In genomic region chr2:64471616-64472015, GRCh38 we compare ENCODE assay signal across 35 cellular contexts.
"Had no signal": no experiment of that assay in that cellular context is flagged by ENCODE, and none has a peak within 500 bp of the region (broad histone marks: within the 10 kb centered on the region; RNA-seq: fewer than 3 reads in every experiment).

No MANE protein-coding gene starts in this region.

- H3K4me3 ChIP-seq: adrenal gland, body of pancreas, cardiac muscle cell, colonic mucosa, esophagus squamous epithelium, gastroesophageal sphincter had no signal

- H3K9me3 ChIP-seq: adrenal gland, body of pancreas, colonic mucosa, esophagus squamous epithelium, gastroesophageal sphincter had no signal

- ATAC-seq: activated CD4-positive, CD25-positive, alpha-beta regulatory T cell treated with anti-CD3 and anti-CD28 coated beads, Interleukin-2, amount 50 U/mL, for 24 hours; activated CD8-positive, alpha-beta memory T cell treated with anti-CD3 and anti-CD28 coated beads, Interleukin-2, amount 10 ng/mL, durations not matched to agents 7 days and 5 days; activated CD8-positive, alpha-beta T cell treated with anti-CD3 and anti-CD28 coated beads for 36 hours; activated naive CD8-positive, alpha-beta T cell treated with anti-CD3 and anti-CD28 coated beads, Interleukin-2, amount 50 U/mL, for 24 hours; body of pancreas; gastroesophageal sphincter had no signal

- H3K36me3 Mint-ChIP-seq: activated CD8-positive, alpha-beta memory T cell treated with anti-CD3 and anti-CD28 coated beads, Interleukin-2, amount 10 ng/mL, durations not matched to agents 7 days and 5 days; activated naive CD4-positive, alpha-beta T cell treated with anti-CD3 and anti-CD28 coated beads, Interleukin-2, amount 50 U/mL, for 24 hours; activated naive CD8-positive, alpha-beta T cell treated with anti-CD3 and anti-CD28 coated beads for 36 hours had no signal

- H3K4me1 ChIP-seq: adrenal gland, body of pancreas, colonic mucosa, esophagus squamous epithelium, gastroesophageal sphincter had no signal

- H3K36me3 ChIP-seq: adrenal gland, cardiac muscle cell, colonic mucosa, esophagus squamous epithelium, gastroesophageal sphincter had no signal

- H3K27ac Mint-ChIP-seq: activated B cell treated with CpG ODN at 0.5 μM for 24 hours; activated CD8-positive, alpha-beta memory T cell treated with anti-CD3 and anti-CD28 coated beads, Interleukin-2, amount 10 ng/mL, durations not matched to agents 7 days and 5 days; activated CD8-positive, alpha-beta T cell treated with anti-CD3 and anti-CD28 coated beads for 36 hours; activated naive CD4-positive, alpha-beta T cell treated with anti-CD3 and anti-CD28 coated beads for 36 hours; activated naive CD4-positive, alpha-beta T cell treated with anti-CD3 and anti-CD28 coated beads, Interleukin-2, amount 50 U/mL, for 24 hours; activated naive CD8-positive, alpha-beta T cell treated with anti-CD3 and anti-CD28 coated beads for 36 hours; activated naive CD8-positive, alpha-beta T cell treated with anti-CD3 and anti-CD28 coated beads, Interleukin-2, amount 50 U/mL, for 24 hours; activated T-helper 1 cell treated with anti-CD3 and anti-CD28 coated beads, Interleukin-12 subunit alpha, Interleukin-12 subunit beta, Interleukin-2, Interleukin-4 antibody, amounts not matched to agents 30 ng/mL and 10 ng/mL and 1 ng/mL, durations not matched to agents 14 hours and 24 hours and 36 hours; activated T-helper 2 cell treated with anti-CD3 and anti-CD28 coated beads, Interferon-gamma antibody, Interleukin-2, Interleukin-4, amounts not matched to agents 10 μg/mL and 5 μg/mL and 100 μg/mL, durations not matched to agents 14 hours and 24 hours and 36 hours had no signal

- DNase-seq: activated B cell treated with CpG ODN at 0.5 μM for 24 hours; activated CD4-positive, alpha-beta T cell treated with anti-CD3 and anti-CD28 coated beads for 48 hours; activated CD4-positive, alpha-beta T cell treated with anti-CD3 and anti-CD28 coated beads, Interleukin-2, amount 50 U/mL, for 1 hour; activated CD4-positive, alpha-beta T cell treated with anti-CD3 and anti-CD28 coated beads, Interleukin-2, amount 50 U/mL, for 48 hours; activated CD8-positive, alpha-beta memory T cell treated with anti-CD3 and anti-CD28 coated beads, Interleukin-2, amount 10 ng/mL, durations not matched to agents 7 days and 5 days; activated CD8-positive, alpha-beta memory T cell treated with anti-CD3 and anti-CD28 coated beads, Interleukin-2, amount 50 U/mL, for 4 hours; activated CD8-positive, alpha-beta T cell treated with anti-CD3 and anti-CD28 coated beads for 36 hours; activated effector memory CD4-positive, alpha-beta T cell treated with anti-CD3 and anti-CD28 coated beads, Interleukin-2, amount 50 U/mL, for 16 hours; activated naive CD4-positive, alpha-beta T cell treated with anti-CD3 and anti-CD28 coated beads for 36 hours; activated naive CD8-positive, alpha-beta T cell treated with anti-CD3 and anti-CD28 coated beads for 36 hours; activated naive CD8-positive, alpha-beta T cell treated with anti-CD3 and anti-CD28 coated beads, Interleukin-2, amount 50 U/mL, for 24 hours; activated T-cell treated with anti-CD3 and anti-CD28 coated beads, Interleukin-2, amount 50 U/mL, for 1 hour; activated T-cell treated with anti-CD3 and anti-CD28 coated beads, Interleukin-2, amount 50 U/mL, for 48 hours; adrenal gland; amygdala; aorta; body of pancreas; central memory CD4-positive, alpha-beta T cell; cerebellar nuclear complex; colonic mucosa; effector CD8-positive, alpha-beta T cell; esophagus squamous epithelium; foreskin melanocyte; T-helper 2 cell had no signal

- H3K27ac ChIP-seq: adrenal gland, body of pancreas, cardiac muscle cell, colonic mucosa, epithelial cell of prostate, esophagus squamous epithelium, gastroesophageal sphincter, VCaP had no signal

- H3K4me3 Mint-ChIP-seq: activated B cell treated with CpG ODN at 0.5 μM for 24 hours; activated CD8-positive, alpha-beta memory T cell treated with anti-CD3 and anti-CD28 coated beads, Interleukin-2, amount 10 ng/mL, durations not matched to agents 7 days and 5 days; activated CD8-positive, alpha-beta T cell treated with anti-CD3 and anti-CD28 coated beads for 36 hours; activated naive CD4-positive, alpha-beta T cell treated with anti-CD3 and anti-CD28 coated beads for 36 hours; activated naive CD4-positive, alpha-beta T cell treated with anti-CD3 and anti-CD28 coated beads, Interleukin-2, amount 50 U/mL, for 24 hours; activated naive CD8-positive, alpha-beta T cell treated with anti-CD3 and anti-CD28 coated beads for 36 hours; activated naive CD8-positive, alpha-beta T cell treated with anti-CD3 and anti-CD28 coated beads, Interleukin-2, amount 50 U/mL, for 24 hours; activated T-helper 1 cell treated with anti-CD3 and anti-CD28 coated beads, Interleukin-12 subunit alpha, Interleukin-12 subunit beta, Interleukin-2, Interleukin-4 antibody, amounts not matched to agents 30 ng/mL and 10 ng/mL and 1 ng/mL, durations not matched to agents 14 hours and 24 hours and 36 hours had no signal

- H3K27me3 ChIP-seq: adrenal gland, body of pancreas, colonic mucosa, esophagus squamous epithelium, gastroesophageal sphincter had no signal

- FAIRE-seq: endometrium, endothelial cell of umbilical vein, TTC549 had no signal

- H3K9me3 Mint-ChIP-seq: activated B cell treated with CpG ODN at 0.5 μM for 24 hours; activated CD8-positive, alpha-beta T cell treated with anti-CD3 and anti-CD28 coated beads for 36 hours; activated naive CD4-positive, alpha-beta T cell treated with anti-CD3 and anti-CD28 coated beads for 36 hours; activated naive CD4-positive, alpha-beta T cell treated with anti-CD3 and anti-CD28 coated beads, Interleukin-2, amount 50 U/mL, for 24 hours; activated naive CD8-positive, alpha-beta T cell treated with anti-CD3 and anti-CD28 coated beads for 36 hours; activated naive CD8-positive, alpha-beta T cell treated with anti-CD3 and anti-CD28 coated beads, Interleukin-2, amount 50 U/mL, for 24 hours; activated T-helper 1 cell treated with anti-CD3 and anti-CD28 coated beads, Interleukin-12 subunit alpha, Interleukin-12 subunit beta, Interleukin-2, Interleukin-4 antibody, amounts not matched to agents 30 ng/mL and 10 ng/mL and 1 ng/mL, durations not matched to agents 14 hours and 24 hours and 36 hours; activated T-helper 2 cell treated with anti-CD3 and anti-CD28 coated beads, Interferon-gamma antibody, Interleukin-2, Interleukin-4, amounts not matched to agents 10 μg/mL and 5 μg/mL and 100 μg/mL, durations not matched to agents 14 hours and 24 hours and 36 hours had no signal

- H3K27me3 Mint-ChIP-seq: activated B cell treated with CpG ODN at 0.5 μM for 24 hours; activated CD8-positive, alpha-beta T cell treated with anti-CD3 and anti-CD28 coated beads for 36 hours; activated naive CD4-positive, alpha-beta T cell treated with anti-CD3 and anti-CD28 coated beads, Interleukin-2, amount 50 U/mL, for 24 hours; activated naive CD8-positive, alpha-beta T cell treated with anti-CD3 and anti-CD28 coated beads, Interleukin-2, amount 50 U/mL, for 24 hours had no signal
